In the genomic region with DNA sequence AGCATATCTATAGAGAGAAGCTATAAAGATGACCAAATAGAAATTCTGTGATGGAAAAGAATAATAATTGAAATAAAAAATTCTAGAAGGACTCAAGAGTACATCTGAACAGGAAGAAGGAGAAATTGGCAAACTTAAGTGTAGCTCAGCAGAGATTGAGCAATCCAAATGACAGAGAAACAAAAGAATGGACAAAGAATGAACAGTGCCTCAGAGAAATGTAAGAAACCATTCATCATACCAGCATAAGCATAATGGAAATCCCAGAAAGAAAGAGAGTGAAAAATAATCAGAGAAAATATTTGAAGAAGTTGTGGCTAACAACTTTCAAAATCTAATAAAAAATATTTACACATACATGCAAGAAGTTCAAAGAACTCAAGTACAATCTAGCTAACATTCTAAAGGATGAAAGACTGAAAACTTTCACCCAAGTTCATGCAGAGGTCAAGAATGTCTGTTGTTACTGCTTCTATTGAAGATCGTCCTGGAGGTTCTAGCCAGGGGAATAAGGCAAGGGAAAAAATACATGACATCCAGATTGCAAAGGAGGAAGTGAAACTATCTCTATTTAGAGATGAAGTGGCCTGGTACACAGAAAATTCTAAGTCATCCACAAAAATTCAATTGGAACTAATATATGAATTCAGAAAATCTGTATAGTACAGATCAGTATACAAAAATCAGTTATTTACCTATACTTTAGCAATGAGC, we compare ENCODE assay signal across 1 cellular context.
TF ChIP-seq lines count a peak whose summit lies in the region.

No MANE protein-coding gene starts in this region.

TF ChIP-seq in SK-N-SH treated with all-trans-retinoic acid at 6 μM for 48 hours, 23 proteins besides CTCF, POLR2A, EP300 and RAD21 (continued from another document):
- TF ChIP-seq TOX (CRISPR knock-in tag; IDR thresholded peaks at IDR 0.05; ENCODE audit: borderline replicate concordance) (no peak), PATZ1 (CRISPR knock-in tag; IDR thresholded peaks at IDR 0.05; ENCODE audit: borderline replicate concordance) (no peak), SNAI2 (CRISPR knock-in tag; IDR thresholded peaks at IDR 0.05) (no peak), CSDC2 (CRISPR knock-in tag; IDR thresholded peaks at IDR 0.05) (no peak)
